In the genomic region with DNA sequence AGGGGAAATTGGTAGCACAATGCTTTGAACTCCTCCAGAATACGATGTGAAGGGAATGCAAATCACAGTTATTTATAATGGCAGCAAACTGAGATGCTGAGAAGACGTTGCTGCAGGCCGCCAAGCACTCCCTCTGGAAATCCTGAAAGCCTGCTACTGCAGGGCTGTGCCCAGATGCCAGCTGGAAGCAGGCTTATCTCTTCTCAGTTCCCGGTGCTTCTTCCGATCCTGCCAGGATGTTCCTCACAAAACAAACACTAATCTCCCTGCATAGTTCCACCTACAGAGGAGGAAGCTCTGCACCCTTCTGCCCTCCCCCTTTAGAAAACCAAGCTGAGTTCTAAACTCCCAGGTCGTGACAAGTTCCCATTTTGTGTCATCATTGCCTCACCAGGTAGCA, we compare ENCODE assay signal across 29 cellular contexts.
A peak's percentile ranks its signal among the peaks of the same experiment; 100 is the strongest.
DNase-seq lines count a peak whose midpoint lies in the region; ATAC-seq and TF ChIP-seq lines count a peak whose summit lies in the region.
"Had no signal": no experiment of that assay in that cellular context is flagged by ENCODE, and none has a peak within 500 bp of the region (broad histone marks: within the 10 kb centered on the region; RNA-seq: fewer than 3 reads in every experiment).

No MANE protein-coding gene starts in this region.

- H3K36me3 ChIP-seq in SU-DHL-6 (ENCODE audit: low read length) (no peaks in the 10 kb centered on the region), left ventricle myocardium inferior (no peaks in the 10 kb centered on the region), gastrocnemius medialis (no peaks in the 10 kb centered on the region), A673 (ENCODE audit: insufficient read depth, low read length, poor library complexity, severe bottlenecking) (no peaks in the 10 kb centered on the region)
- H3K36me3 ChIP-seq: cardiac muscle cell, left lung, thyroid gland had no signal

- ATAC-seq in gastrocnemius medialis, result peak in 1 of 2 donors; percentile 3
- ATAC-seq: activated CD4-positive, CD25-positive, alpha-beta regulatory T cell treated with anti-CD3 and anti-CD28 coated beads, Interleukin-2, amount 50 U/mL, for 24 hours; stimulated activated naive CD8-positive, alpha-beta T cell treated with anti-CD3 and anti-CD28 coated beads, Interleukin-15, amount 100 ng/mL, for 72 hours had no signal

- TF ChIP-seq CTCF in SU-DHL-6 (IDR thresholded peaks at IDR 0.05; ENCODE audit: insufficient read depth, low read length, poor library complexity, severe bottlenecking) (no peak), left ventricle myocardium inferior (IDR thresholded peaks at IDR 0.05; ENCODE audit: borderline replicate concordance) (no peak), gastrocnemius medialis (IDR thresholded peaks at IDR 0.05 in 4 of 5, conservative IDR thresholded peaks at IDR 0.05 in 1 of 5) (no peak), A673 (conservative IDR thresholded peaks at IDR 0.05; ENCODE audit: low read depth, low read length) (no peak)

- no peaks in the 10 kb centered on the region for H3K27me3 ChIP-seq in SU-DHL-6 (ENCODE audit: low read length)
- H3K27me3 ChIP-seq in left ventricle myocardium inferior (ENCODE audit: low read depth), result no peaks in the 10 kb centered on the region
- H3K27me3 ChIP-seq in gastrocnemius medialis, result no peaks in the 10 kb centered on the region
- H3K27me3 ChIP-seq in A673 (replicated peaks; ENCODE audit: insufficient read depth, low read depth, low read length, poor library complexity), result peaks cover 2% of the 10 kb centered on the region
- H3K27me3 ChIP-seq: cardiac muscle cell, left lung, thyroid gland had no signal

- no peak overlapping the region for H2AFZ ChIP-seq in SU-DHL-6 (ENCODE audit: low read depth, low read length, severe bottlenecking)

- TF ChIP-seq POLR2A in gastrocnemius medialis (IDR thresholded peaks at IDR 0.05), result no peak

- no peaks in the 10 kb centered on the region for H4K20me1 ChIP-seq in SU-DHL-6 (ENCODE audit: low read depth, low read length)

- H3K27ac ChIP-seq in SU-DHL-6 (ENCODE audit: low read depth, low read length), result peak overlapping the region; percentile 99
- peak overlapping the region; percentile 91 for H3K27ac ChIP-seq in left ventricle myocardium inferior (replicated peaks)
- peak overlapping the region; percentile 77 to 88 (median 86) for H3K27ac ChIP-seq in gastrocnemius medialis
- no peak overlapping the region for H3K27ac ChIP-seq in A673 (ENCODE audit: low read depth, low read length, poor library complexity, severe bottlenecking)
- H3K27ac ChIP-seq: cardiac muscle cell, left lung, thyroid gland had no signal

- DNase-seq in NOMO-1 treated with DMSO at 0.1 percent for 48 hours (lab: John Stamatoyannopoulos, UW; ENCODE audit: unreplicated experiment), result peak; percentile 20
- no peak for DNase-seq in NOMO-1 treated with dmso at 0.1 percent for 144 hours (lab: John Stamatoyannopoulos, UW; ENCODE audit: unreplicated experiment)
- DNase-seq in left ventricle myocardium inferior, result no peak
- no peak for DNase-seq in gastrocnemius medialis
- no peak for DNase-seq in activated T-cell treated with anti-CD3 and anti-CD28 coated beads, Interleukin-2, amount 50 U/mL, for 1 hour
- no peak for DNase-seq in A673 (ENCODE audit: low spot score)
- DNase-seq in NCI-H345 treated with DMSO at 0.1 percent for 48 hours (lab: John Stamatoyannopoulos, UW; ENCODE audit: unreplicated experiment), result no peak
- DNase-seq: 8988T; activated effector memory CD4-positive, alpha-beta T cell treated with anti-CD3 and anti-CD28 coated beads, Interleukin-2, amount 50 U/mL, for 16 hours; activated naive CD8-positive, alpha-beta T cell treated with anti-CD3 and anti-CD28 coated beads for 36 hours; activated T-cell treated with anti-CD3 and anti-CD28 coated beads for 4 hours; AML-193; aorta; CD8-positive, alpha-beta memory T cell; endodermal cell; hippocampal formation; left lung; NCI-H1105; NCI-H1930; NCI-H226; NCI-H82; OCI-M1; SHP77 treated with DMSO at 0.1 percent for 48 hours; stimulated activated naive CD8-positive, alpha-beta T cell treated with anti-CD3 and anti-CD28 coated beads, Interleukin-15, amount 100 ng/mL, for 72 hours; SW 1271; thyroid gland had no signal

- H3K9me3 ChIP-seq in SU-DHL-6 (ENCODE audit: insufficient read depth, low read length) (no peaks in the 10 kb centered on the region), left ventricle myocardium inferior (replicated peaks) (no peaks in the 10 kb centered on the region), gastrocnemius medialis (no peaks in the 10 kb centered on the region), A673 (ENCODE audit: low read depth, low read length, poor library complexity, severe bottlenecking) (no peaks in the 10 kb centered on the region)
- H3K9me3 ChIP-seq: left lung, thyroid gland had no signal

- in situ Hi-C loops in gastrocnemius medialis (cut with MboI; ENCODE audit: low sequenced_read_pairs in 4 of 4), result no loop called here

- intact Hi-C loops in left ventricle myocardium inferior (cut with micrococcal nuclease), result no loop called here
- intact Hi-C loops in gastrocnemius medialis (cut with DNase I; ENCODE audit: low total_unique reads), result no loop called here
- intact Hi-C loops in A673 (cut with micrococcal nuclease; ENCODE audit: unreplicated experiment), result no loop called here

- CTCF ChIA-PET in A673 (lab: Charles Lee), result no interaction called here

- no TSS peak for BruUV-seq in A673 (replicated peaks; lab: Mats Ljungman, UMichigan)

- H3F3A ChIP-seq in SU-DHL-6 (ENCODE audit: insufficient read depth), result peaks cover 73% of the 10 kb centered on the region

- H3K4me3 ChIP-seq in SU-DHL-6 (ENCODE audit: insufficient read depth, low read length, poor library complexity, severe bottlenecking), result peak overlapping the region; percentile 17
- H3K4me3 ChIP-seq in left ventricle myocardium inferior, result no peak overlapping the region
- H3K4me3 ChIP-seq in gastrocnemius medialis, result no peak overlapping the region
- no peak overlapping the region for H3K4me3 ChIP-seq in A673 (ENCODE audit: low read depth, low read length, poor library complexity, severe bottlenecking)
- H3K4me3 ChIP-seq: cardiac muscle cell, left lung, thyroid gland had no signal

- H3K9ac ChIP-seq in SU-DHL-6 (ENCODE audit: low read length), result peak overlapping the region; percentile 90

- peaks cover 20% of the 10 kb centered on the region for H3K79me2 ChIP-seq in SU-DHL-6 (ENCODE audit: insufficient read depth, low read length)

- peak overlapping the region; percentile 93 for H3K4me2 ChIP-seq in SU-DHL-6 (ENCODE audit: low read depth, low read length, poor library complexity, severe bottlenecking)

- POLR2A ChIA-PET in A673 (lab: Charles Lee; ENCODE audit: low non-redundant PET), result interaction anchor here (0.6 kb wide), 1 partner anchor 36 kb away, joined by 3 read pairs; no protein-coding TSS in a partner anchor

- no peaks in the 10 kb centered on the region for H3K9me2 ChIP-seq in SU-DHL-6 (replicated peaks; ENCODE audit: insufficient read depth, low read length)

- H3K4me1 ChIP-seq in left ventricle myocardium inferior, result peaks cover 57% of the 10 kb centered on the region
- peaks cover 52 to 55% of the 10 kb centered on the region in 2 donors for H3K4me1 ChIP-seq in gastrocnemius medialis
- H3K4me1 ChIP-seq in A673 (ENCODE audit: insufficient read depth, low read length, poor library complexity, severe bottlenecking), result no peaks in the 10 kb centered on the region
- H3K4me1 ChIP-seq: thyroid gland had no signal
